Comparison of ENCODE assay signal across 1 cellular context in genomic region chr16:57525761-57526160, GRCh38.
A peak's percentile ranks its signal among the peaks of the same experiment; 100 is the strongest.
TF ChIP-seq lines count a peak whose summit lies in the region.

No MANE protein-coding gene starts in this region.

TF ChIP-seq in HepG2, 621 proteins besides CTCF, POLR2A, EP300 and RAD21:
- TF ChIP-seq ZNF768 (CRISPR knock-in tag; IDR thresholded peaks at IDR 0.05) = peak; percentile 28; the same call in 1 of the 2 replicates
- no peak for TF ChIP-seq ZNF430 (CRISPR knock-in tag; IDR thresholded peaks at IDR 0.05)
- TF ChIP-seq SOX13 (IDR thresholded peaks at IDR 0.05) = no peak
- TF ChIP-seq SOX13 (CRISPR knock-in tag; conservative IDR thresholded peaks at IDR 0.05 in 1 of 2, IDR thresholded peaks at IDR 0.05 in 1 of 2) = no peak
TF ChIP-seq in HepG2: peak in this region for 1.
